In the genomic region with DNA sequence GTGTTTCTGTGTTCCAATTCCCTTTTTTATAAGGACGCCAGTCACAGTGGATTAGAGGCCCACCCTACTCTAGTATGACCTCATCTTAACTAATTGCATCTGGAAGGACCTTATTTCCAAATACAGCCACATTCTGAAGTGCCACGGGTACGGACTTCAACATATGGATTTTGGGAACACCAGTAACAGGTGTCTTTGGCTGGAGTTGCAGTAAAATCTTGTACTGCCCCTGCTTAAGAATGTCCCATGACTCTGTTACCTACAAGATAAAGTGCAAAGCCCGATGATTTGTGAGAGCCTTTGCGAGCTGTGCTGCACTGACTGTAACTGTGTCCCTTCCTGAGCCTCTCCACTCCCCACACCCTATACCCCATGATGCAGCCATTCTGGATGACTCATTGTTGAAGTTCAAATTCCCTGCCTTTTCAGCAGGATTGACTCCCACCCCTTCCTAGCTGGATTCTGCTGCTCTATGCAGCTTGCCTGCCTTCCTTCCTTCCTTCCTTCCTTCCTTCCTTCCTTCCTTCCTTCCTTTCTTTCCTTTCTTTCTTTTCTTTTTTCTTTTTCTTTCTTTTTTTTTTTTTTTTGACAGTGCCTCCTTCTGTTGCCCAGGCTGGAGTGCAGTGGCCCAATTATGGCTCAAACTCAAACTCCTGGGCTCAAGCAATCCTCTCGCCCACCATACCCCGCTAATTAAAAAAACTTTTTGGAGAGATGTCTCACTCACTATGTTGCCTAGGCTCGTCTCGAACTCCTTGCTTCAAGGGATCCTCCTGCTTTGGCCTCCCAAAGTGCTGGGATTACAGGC, we compare ENCODE assay signal across 8 cellular contexts. TPM values are rescaled to one million over a fixed set of nuclear protein-coding genes. Genes with fewer than 3 reads are reported as not detected.
DNase-seq lines count a peak whose midpoint lies in the region; ATAC-seq and TF ChIP-seq lines count a peak whose summit lies in the region.

No MANE protein-coding gene starts in this region.

- H3K9me3 ChIP-seq in fibroblast of lung (ENCODE audit: control insufficient read depth, insufficient read depth, low read depth, low read length), result no peaks in the 10 kb centered on the region

- H2AFZ ChIP-seq in fibroblast of lung (ENCODE audit: low read length), result peak overlapping the region; percentile 87

- H3K27me3 ChIP-seq in fibroblast of lung (ENCODE audit: control insufficient read depth, insufficient read depth, low read length), result peaks cover 21% of the 10 kb centered on the region

- H3K4me3 ChIP-seq in GM12875 (ENCODE audit: low read depth, low read length) (peak overlapping the region; percentile 50), fibroblast of lung (replicated peaks in 1 of 4; ENCODE audit: control extremely low read depth in 1 of 4, insufficient read depth in 1 of 4, low read depth in 3 of 4, low read length in 4 of 4) (peak overlapping the region in 2 of 4 experiments; percentile 63 to 64)

- DNase-seq in RKO (ENCODE audit: low spot score), result peak; percentile 48
- DNase-seq in fibroblast of lung (ENCODE audit: low read depth in 2 of 2), result peak; percentile 44 to 50
- DNase-seq in renal cortical epithelial cell (ENCODE audit: low read depth), result peak; percentile 65
- no peak for DNase-seq in NCI-H1436 treated with DMSO at 0.1 percent for 48 hours (lab: John Stamatoyannopoulos, UW)
- no peak for DNase-seq in cerebellum (ENCODE audit: low spot score)
- no peak for DNase-seq in GDM1 (lab: John Stamatoyannopoulos, UW)

- no peaks in the 10 kb centered on the region for H4K20me1 ChIP-seq in fibroblast of lung (ENCODE audit: control insufficient read depth, extremely low read depth, insufficient read depth, low read length)

- ATAC-seq in GM18861 (IDR thresholded peaks at IDR 0.05; ENCODE audit: unreplicated experiment), result no peak

- no peaks in the 10 kb centered on the region for H3K36me3 ChIP-seq in fibroblast of lung (ENCODE audit: control insufficient read depth, insufficient read depth, low read length)

- TF ChIP-seq CTCF in GM12875 (IDR thresholded peaks at IDR 0.05; ENCODE audit: borderline replicate concordance, insufficient read depth, low read depth, low read length) (no peak), fibroblast of lung (conservative IDR thresholded peaks at IDR 0.05 in 1 of 2, IDR thresholded peaks at IDR 0.05 in 1 of 2; ENCODE audit: low read depth in 1 of 2, low read length in 2 of 2) (no peak)

- H3K4me2 ChIP-seq in fibroblast of lung (ENCODE audit: extremely low read depth, insufficient read depth, low read length), result peak overlapping the region; percentile 89

- peaks cover 7% of the 10 kb centered on the region for H3K4me1 ChIP-seq in fibroblast of lung (ENCODE audit: control insufficient read depth, extremely low read depth, insufficient read depth, low read length)

- H3K27ac ChIP-seq in fibroblast of lung (ENCODE audit: insufficient read depth, low read length), result no peak overlapping the region

- H3K9ac ChIP-seq in fibroblast of lung (ENCODE audit: insufficient read depth, low read length), result no peak overlapping the region

- no peaks in the 10 kb centered on the region for H3K79me2 ChIP-seq in fibroblast of lung (ENCODE audit: control insufficient read depth, insufficient read depth, low read length)

RNA-seq across cellular contexts. Expression of a gene that starts 2.1 kb away (rescaled TPM):
- total RNA-seq in fibroblast of lung (not detected in 2 replicates), renal cortical epithelial cell (not detected in 2 replicates), cerebellum (not detected)
- not detected in 2 replicates for polyA plus RNA-seq in fibroblast of lung
- not detected in 2 replicates for polyA plus RNA-seq in fibroblast of lung (2012)
- not detected in 2 replicates for polyA minus RNA-seq in fibroblast of lung (ENCODE audit: low replicate concordance)

RNA-seq across cellular contexts. Expression of a gene that starts 2.2 kb away (rescaled TPM):
- total RNA-seq in fibroblast of lung (not detected in 2 replicates), renal cortical epithelial cell (not detected in 2 replicates), cerebellum (0.82 TPM)
- polyA plus RNA-seq in fibroblast of lung, result 0.01 and 0.03 TPM in 2 replicates
- polyA plus RNA-seq in fibroblast of lung (2012), result not detected in 2 replicates
- polyA minus RNA-seq in fibroblast of lung (ENCODE audit: low replicate concordance), result not detected in 2 replicates

RNA-seq across cellular contexts. Expression of a gene that starts 11.2 kb away (rescaled TPM):
- total RNA-seq in fibroblast of lung (20.0 and 26.6 TPM in 2 replicates), renal cortical epithelial cell (30.6 and 69.0 TPM in 2 replicates), cerebellum (4.7 TPM)
- polyA plus RNA-seq in fibroblast of lung, result 6.1 and 6.7 TPM in 2 replicates
- polyA plus RNA-seq in fibroblast of lung (2012), result 10.7 and 12.0 TPM in 2 replicates
- polyA minus RNA-seq in fibroblast of lung (ENCODE audit: low replicate concordance), result 6.1 and 18.1 TPM in 2 replicates

RNA-seq across cellular contexts. Expression of a gene that starts 28.3 kb away (rescaled TPM):
- 44.7 and 65.2 TPM in 2 replicates for total RNA-seq in fibroblast of lung
- 162 and 197 TPM in 2 replicates for polyA plus RNA-seq in fibroblast of lung
- polyA plus RNA-seq in fibroblast of lung (2012), result 162 and 198 TPM in 2 replicates
- polyA minus RNA-seq in fibroblast of lung (ENCODE audit: low replicate concordance), result 197 and 241 TPM in 2 replicates
- 83.9 and 129 TPM in 2 replicates for total RNA-seq in renal cortical epithelial cell
- total RNA-seq in cerebellum, result 37.7 TPM

Comparison
In these comparisons a context has a peak if more than half of its experiments do, and no peak if none do; other contexts are left out.
1. DNase-seq: peak in RKO (single experiment), fibroblast of lung (2 of 2) and renal cortical epithelial cell (single experiment); none in NCI-H1436 treated with DMSO at 0.1 percent for 48 hours (single experiment), cerebellum (single experiment) and GDM1 (single experiment).